In the genomic region with DNA sequence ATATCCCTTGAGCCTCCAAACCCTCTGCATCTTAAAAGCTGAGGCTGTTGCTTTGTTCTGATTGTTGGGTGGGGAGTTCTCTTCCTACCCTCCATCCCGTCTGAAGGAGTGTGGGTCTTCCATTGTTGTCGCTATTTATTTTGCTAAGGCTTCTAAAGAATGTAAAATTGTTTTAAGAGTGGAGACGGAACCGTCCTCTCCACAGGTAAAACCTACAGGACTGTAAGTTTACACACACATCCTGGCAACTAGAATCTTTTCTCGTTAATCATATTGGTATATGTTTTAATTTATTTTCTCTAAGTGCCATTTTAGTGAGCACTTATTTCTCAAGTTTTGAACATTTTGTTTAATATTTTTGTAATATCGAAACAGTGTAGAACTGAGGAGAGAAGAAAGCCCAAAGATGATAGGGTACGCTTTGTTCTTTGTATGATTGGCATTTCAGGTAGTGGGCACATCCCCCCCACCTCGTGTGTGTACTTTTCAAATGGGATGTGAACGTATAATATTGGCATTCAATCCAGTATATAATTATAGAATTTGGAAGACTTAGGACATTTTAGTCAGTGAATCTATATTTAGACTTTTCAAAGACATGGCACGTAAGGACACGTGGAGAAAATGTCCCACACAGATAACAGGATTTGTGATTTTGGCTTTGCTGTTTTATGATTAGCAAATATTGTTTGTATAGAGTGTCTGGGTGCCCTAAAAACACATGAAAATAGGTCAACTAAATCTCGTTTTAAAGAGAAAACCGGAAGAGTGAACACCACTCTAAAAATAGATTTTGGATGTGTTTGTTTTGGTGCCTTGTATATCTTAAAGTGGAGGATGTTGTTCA, we compare ENCODE assay signal across 8 cellular contexts. TPM values are rescaled to one million over a fixed set of nuclear protein-coding genes. Genes with fewer than 3 reads are reported as not detected.
DNase-seq lines count a peak whose midpoint lies in the region; ATAC-seq, FAIRE-seq and TF ChIP-seq lines count a peak whose summit lies in the region.

No MANE protein-coding gene starts in this region.

- no peaks in the 10 kb centered on the region for H3K9me3 Mint-ChIP-seq in endodermal cell

- no peaks in the 10 kb centered on the region for H3K9me3 ChIP-seq in left ventricle myocardium inferior (replicated peaks)
- no peaks in the 10 kb centered on the region for H3K9me3 ChIP-seq in OCI-LY3 (ENCODE audit: insufficient read depth, low read length)
- no peaks in the 10 kb centered on the region for H3K9me3 ChIP-seq in endodermal cell (ENCODE audit: control insufficient read depth, low read length)
- H3K9me3 ChIP-seq in neuron (ENCODE audit: low read length), result no peaks in the 10 kb centered on the region

- H3K27ac ChIP-seq in left ventricle myocardium inferior (replicated peaks) (peak overlapping the region; percentile 100), OCI-LY3 (ENCODE audit: low read length) (peak overlapping the region; percentile 92), endodermal cell (ENCODE audit: low read depth, low read length) (peak overlapping the region; percentile 98)

- H2AFZ ChIP-seq in OCI-LY3 (ENCODE audit: low read depth, low read length) (no peak overlapping the region), neuron (ENCODE audit: low read depth, low read length) (no peak overlapping the region)

- peak overlapping the region; percentile 79 for H3K4me2 ChIP-seq in OCI-LY3 (ENCODE audit: low read length)

- ATAC-seq in Right ventricle myocardium inferior, result no peak
- ATAC-seq in GM18868 (IDR thresholded peaks at IDR 0.05; ENCODE audit: unreplicated experiment), result no peak
- ATAC-seq in GM18520 (IDR thresholded peaks at IDR 0.05; ENCODE audit: unreplicated experiment), result no peak

- H3K4me1 Mint-ChIP-seq in endodermal cell, result peaks cover 37% of the 10 kb centered on the region

- no peaks in the 10 kb centered on the region for H3K27me3 Mint-ChIP-seq in endodermal cell (ENCODE audit: insufficient read depth)

- H3K4me1 ChIP-seq in left ventricle myocardium inferior (peaks cover 74% of the 10 kb centered on the region), OCI-LY3 (ENCODE audit: low read length) (peaks cover 14% of the 10 kb centered on the region), endodermal cell (ENCODE audit: control insufficient read depth, insufficient read depth, low read length) (no peaks in the 10 kb centered on the region), neuron (ENCODE audit: insufficient read depth, low read length) (peaks cover 15% of the 10 kb centered on the region)

- peaks cover 4% of the 10 kb centered on the region for H3K36me3 Mint-ChIP-seq in endodermal cell (ENCODE audit: low read depth)

- H3K27me3 ChIP-seq in left ventricle myocardium inferior (ENCODE audit: low read depth), result no peaks in the 10 kb centered on the region
- H3K27me3 ChIP-seq in OCI-LY3 (ENCODE audit: low read depth, low read length), result no peaks in the 10 kb centered on the region
- no peaks in the 10 kb centered on the region for H3K27me3 ChIP-seq in endodermal cell (ENCODE audit: control insufficient read depth, insufficient read depth, low read length, poor library complexity, severe bottlenecking)
- no peaks in the 10 kb centered on the region for H3K27me3 ChIP-seq in neuron (ENCODE audit: insufficient read depth, low read length)

- H3K4me3 ChIP-seq in left ventricle myocardium inferior, result peak overlapping the region; percentile 94
- peak overlapping the region; percentile 92 for H3K4me3 ChIP-seq in OCI-LY3 (ENCODE audit: low read length)
- H3K4me3 ChIP-seq in endodermal cell (ENCODE audit: low read length), result peak overlapping the region; percentile 100
- peak overlapping the region; percentile 96 for H3K4me3 ChIP-seq in neuron (ENCODE audit: low read length)

- H3K27ac Mint-ChIP-seq in endodermal cell, result peak overlapping the region; percentile 97

- H3K36me3 ChIP-seq in left ventricle myocardium inferior (no peaks in the 10 kb centered on the region), OCI-LY3 (replicated peaks; ENCODE audit: low read depth, low read length) (peaks cover 4% of the 10 kb centered on the region), endodermal cell (ENCODE audit: control insufficient read depth, insufficient read depth, low read length) (no peaks in the 10 kb centered on the region), neuron (ENCODE audit: insufficient read depth, low read length) (no peaks in the 10 kb centered on the region)

- TF ChIP-seq CTCF in left ventricle myocardium inferior (IDR thresholded peaks at IDR 0.05; ENCODE audit: borderline replicate concordance) (no peak), OCI-LY3 (IDR thresholded peaks at IDR 0.05; ENCODE audit: low read depth, low read length) (no peak), endodermal cell (conservative IDR thresholded peaks at IDR 0.05) (no peak)

- WGBS in endodermal cell (ENCODE audit: insufficient coverage in 1 of 2, insufficient read length in 1 of 2), 2 experiments, result 7 to 9% methylated on average over 3 to 12 of the region's 13 CpGs

- intact Hi-C loops in left ventricle myocardium inferior (cut with micrococcal nuclease), result no loop called here
- intact Hi-C loops in Right ventricle myocardium inferior (cut with DNase I), result loop anchor here (2.0 to 5.0 kb wide), 2 partner anchors 75 to 81 kb away; a partner anchor contains a TSS

- H3K4me3 Mint-ChIP-seq in endodermal cell, result peak overlapping the region; percentile 90

- no peak for DNase-seq in left ventricle myocardium inferior
- DNase-seq in Right ventricle myocardium inferior (ENCODE audit: missing footprints), result no peak
- no peak for DNase-seq in endodermal cell
- no peak for DNase-seq in urothelium cell line (ENCODE audit: low spot score)

- FAIRE-seq in urothelium cell line (lab: Jason Lieb, UNC), result no peak

- peak overlapping the region; percentile 88 for H3K9ac ChIP-seq in OCI-LY3 (ENCODE audit: low read length)
- peak overlapping the region; percentile 89 for H3K9ac ChIP-seq in endodermal cell (ENCODE audit: extremely low read depth, low read length, poor library complexity, severe bottlenecking)

- H3K79me2 ChIP-seq in OCI-LY3 (ENCODE audit: low read length), result peaks cover 58% of the 10 kb centered on the region

- peaks cover 19% of the 10 kb centered on the region for H4K20me1 ChIP-seq in OCI-LY3 (ENCODE audit: insufficient read depth, low read length)

RNA-seq across cellular contexts. Expression of a gene that starts 1.3 kb away (rescaled TPM):
- 48.7 TPM for total RNA-seq in left ventricle myocardium inferior
- total RNA-seq in Right ventricle myocardium inferior, result 41.0 TPM
- total RNA-seq in endodermal cell, result 10 to 100 TPM; 43.9 to 44.6 TPM
- polyA plus RNA-seq in endodermal cell (2013, experiment 1 of 2), result 69.4 TPM
- 63.1 TPM for polyA plus RNA-seq in endodermal cell (2013, experiment 2 of 2)
